1 cellular context compared by ENCODE assay signal in the genomic region with DNA sequence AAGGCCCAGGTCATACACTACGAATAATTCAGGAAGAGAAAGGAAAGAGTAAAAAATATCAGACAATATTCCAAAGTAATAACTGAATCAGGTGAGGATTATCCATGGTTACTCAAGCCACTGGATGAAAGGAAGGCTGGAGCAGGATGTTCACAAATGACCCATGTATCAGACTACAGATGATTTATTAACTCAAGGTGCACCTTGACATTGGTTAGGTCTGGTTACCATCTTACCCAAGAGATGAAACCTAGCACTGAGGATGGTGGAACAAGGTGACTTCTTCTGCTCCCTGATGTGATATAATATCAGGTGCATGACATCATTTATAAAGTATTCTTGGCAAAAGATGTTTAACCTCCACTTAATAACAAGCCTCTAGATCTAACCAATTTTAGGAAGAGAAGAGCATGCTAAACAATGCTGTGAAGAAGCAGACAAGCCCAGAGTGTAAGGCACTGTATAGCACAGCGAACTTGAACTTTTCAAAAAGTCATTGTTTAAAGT.
TF ChIP-seq lines count a peak whose summit lies in the region.

No MANE protein-coding gene starts in this region.

TF ChIP-seq in HepG2, 621 proteins besides CTCF, POLR2A, EP300 and RAD21 (continued from another document):
- TF ChIP-seq, protein P1, sequence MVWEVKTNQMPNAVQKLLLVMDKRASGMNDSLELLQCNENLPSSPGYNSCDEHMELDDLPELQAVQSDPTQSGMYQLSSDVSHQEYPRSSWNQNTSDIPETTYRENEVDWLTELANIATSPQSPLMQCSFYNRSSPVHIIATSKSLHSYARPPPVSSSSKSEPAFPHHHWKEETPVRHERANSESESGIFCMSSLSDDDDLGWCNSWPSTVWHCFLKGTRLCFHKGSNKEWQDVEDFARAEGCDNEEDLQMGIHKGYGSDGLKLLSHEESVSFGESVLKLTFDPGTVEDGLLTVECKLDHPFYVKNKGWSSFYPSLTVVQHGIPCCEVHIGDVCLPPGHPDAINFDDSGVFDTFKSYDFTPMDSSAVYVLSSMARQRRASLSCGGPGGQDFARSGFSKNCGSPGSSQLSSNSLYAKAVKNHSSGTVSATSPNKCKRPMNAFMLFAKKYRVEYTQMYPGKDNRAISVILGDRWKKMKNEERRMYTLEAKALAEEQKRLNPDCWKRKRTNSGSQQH (CRISPR knock-in tag; IDR thresholded peaks at IDR 0.05; ENCODE audit: low read depth) = no peak
TF ChIP-seq in HepG2: peak in this region for 1.
